ENCODE assay signal across 1 cellular context in genomic region chr11:86523738-86524602, GRCh38.
TF ChIP-seq lines count a peak whose summit lies in the region.

No MANE protein-coding gene starts in this region.

TF ChIP-seq in WTC11, 78 proteins besides CTCF, POLR2A, EP300 and RAD21 (continued from another document):
- TF ChIP-seq AR (CRISPR knock-in tag; IDR thresholded peaks at IDR 0.05) (no peak), ZNF317 (CRISPR knock-in tag; IDR thresholded peaks at IDR 0.05; ENCODE audit: borderline replicate concordance, low read depth) (no peak), E2F4 (CRISPR knock-in tag; IDR thresholded peaks at IDR 0.05; ENCODE audit: borderline replicate concordance, low read depth) (no peak)
